Comparison of ENCODE assay signal across 14 cellular contexts in the genomic region with DNA sequence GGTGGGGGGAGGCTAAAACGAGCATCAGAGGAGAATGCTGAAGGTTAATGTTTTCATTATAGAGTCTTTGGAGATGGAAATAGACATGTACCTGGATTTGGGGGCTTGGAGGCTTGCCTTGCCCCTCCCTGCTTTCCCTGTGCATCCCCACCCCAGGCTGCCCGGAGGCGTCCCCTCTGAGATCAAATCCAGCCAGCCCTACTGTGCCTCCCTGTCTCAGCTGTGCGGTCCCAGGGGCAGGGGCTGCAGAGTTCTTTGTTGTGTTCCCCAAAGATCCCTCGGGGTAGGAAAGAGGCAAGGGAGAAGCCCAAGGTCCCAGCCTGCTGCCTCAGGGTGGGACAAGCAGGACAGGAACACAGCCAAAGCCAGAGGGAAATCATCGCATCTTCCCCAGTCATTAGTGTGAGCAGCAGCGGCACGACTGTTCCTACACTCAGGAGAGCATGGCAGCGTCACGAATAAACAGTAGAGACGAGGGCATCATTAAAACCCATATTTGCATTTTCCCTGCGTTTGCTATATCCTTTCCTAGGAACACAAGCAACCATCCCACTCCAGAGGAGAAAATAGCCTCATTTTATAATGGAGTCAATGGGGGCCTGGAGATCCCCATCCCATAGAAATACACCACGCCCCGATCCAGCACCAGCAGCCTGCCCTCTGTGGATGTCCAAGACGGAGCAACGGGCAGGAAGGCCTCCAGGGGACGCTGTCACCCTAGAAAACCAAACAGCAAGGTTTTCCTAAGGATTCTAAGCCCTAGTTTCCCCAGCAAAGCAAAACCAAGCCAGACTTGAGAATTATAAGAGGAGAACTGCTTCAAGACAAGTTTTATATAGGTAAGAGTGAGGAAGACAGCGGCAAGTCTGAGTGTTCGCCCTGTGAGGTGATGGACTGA. TPM values are rescaled to one million over a fixed set of nuclear protein-coding genes. Genes with fewer than 3 reads are reported as not detected.
DNase-seq lines count a peak whose midpoint lies in the region; ATAC-seq, FAIRE-seq and TF ChIP-seq lines count a peak whose summit lies in the region.
"Had no signal": no experiment of that assay in that cellular context is flagged by ENCODE, and none has a peak within 500 bp of the region (broad histone marks: within the 10 kb centered on the region; RNA-seq: fewer than 3 reads in every experiment).

No MANE protein-coding gene starts in this region.

- no peaks in the 10 kb centered on the region for H3K9me1 ChIP-seq in K562 (ENCODE audit: control insufficient read depth, insufficient read depth, low read length)

- no peak overlapping the region for H3K9ac ChIP-seq in K562 (ENCODE audit: insufficient read depth in 1 of 2, low read depth in 2 of 2, low read length in 2 of 2)

- no peaks in the 10 kb centered on the region; the same call in 1 of the 2 replicates for H3K36me3 ChIP-seq in Caco-2 (ENCODE audit: control insufficient read depth, insufficient read depth, low read length)
- H3K36me3 ChIP-seq in K562 (ENCODE audit: control insufficient read depth, insufficient read depth, low read length): no peaks in the 10 kb centered on the region
- H3K36me3 ChIP-seq in lung (ENCODE audit: control insufficient read depth in 2 of 2, insufficient read depth in 2 of 2, low read length in 2 of 2): no peaks in the 10 kb centered on the region
- no peaks in the 10 kb centered on the region for H3K36me3 ChIP-seq in esophagus squamous epithelium
- H3K36me3 ChIP-seq: HAP-1 had no signal

- no peak for TF ChIP-seq EP300 in K562 (IDR thresholded peaks at IDR 0.05; ENCODE audit: low read length)

- H3K27ac ChIP-seq in K562 (ENCODE audit: extremely low read depth, low read depth, low read length) (no peak overlapping the region), lung (ENCODE audit: low read depth in 1 of 2, low read length in 1 of 2) (no peak overlapping the region), esophagus squamous epithelium (no peak overlapping the region)
- H3K27ac ChIP-seq: epithelial cell of prostate had no signal

- WGBS in K562 (ENCODE audit: insufficient coverage, low coverage, missing lambda C conversion rate): under 1% methylated on average over 16 of the region's 19 CpGs
- WGBS in lung, 2 donors: 80 to 84% methylated on average over 19 of the region's 19 CpGs
- 66 to 74% methylated on average over 11 to 12 of the region's 19 CpGs for WGBS in esophagus squamous epithelium, 2 donors

- no peaks in the 10 kb centered on the region for H3K4me1 ChIP-seq in Caco-2
- no peaks in the 10 kb centered on the region for H3K4me1 ChIP-seq in K562 (replicated peaks in 1 of 2; ENCODE audit: control insufficient read depth in 2 of 2, insufficient read depth in 2 of 2, low read length in 2 of 2)
- no peaks in the 10 kb centered on the region for H3K4me1 ChIP-seq in lung (ENCODE audit: control insufficient read depth in 2 of 2, insufficient read depth in 2 of 2, low read length in 2 of 2)
- no peaks in the 10 kb centered on the region for H3K4me1 ChIP-seq in esophagus squamous epithelium
- H3K4me1 ChIP-seq: HAP-1 had no signal

- no peaks in the 10 kb centered on the region for H3K9me3 Mint-ChIP-seq in Caco-2 (ENCODE audit: unreplicated experiment)

- H3K79me2 ChIP-seq in K562 (ENCODE audit: control insufficient read depth, insufficient read depth, low read length): no peaks in the 10 kb centered on the region

- TF ChIP-seq CTCF in Caco-2 (IDR thresholded peaks at IDR 0.05; ENCODE audit: insufficient read depth in 1 of 2, low read depth in 1 of 2, low read length in 1 of 2, severe bottlenecking in 1 of 2, unreplicated experiment in 1 of 2): peak; percentile 40 to 48
- peak; percentile 62 to 71 (median 68) for TF ChIP-seq CTCF in K562 (IDR thresholded peaks at IDR 0.05 in 2 of 3, conservative IDR thresholded peaks at IDR 0.05 in 1 of 3; ENCODE audit: insufficient read depth in 2 of 3, low read depth in 1 of 3, low read length in 3 of 3)
- no peak for TF ChIP-seq CTCF in lung (IDR thresholded peaks at IDR 0.05; ENCODE audit: control extremely low read depth, extremely low read depth)
- TF ChIP-seq CTCF in esophagus squamous epithelium (IDR thresholded peaks at IDR 0.05): peak in 1 of 6 experiments; percentile 26

- no peak overlapping the region for H3K27ac Mint-ChIP-seq in Caco-2 (ENCODE audit: unreplicated experiment)

- POLR2A ChIA-PET in Caco-2 (lab: Charles Lee) (no interaction called here), K562 (lab: Yijun Ruan, JAX) (no interaction called here)

- TF ChIP-seq POLR2A in K562 (conservative IDR thresholded peaks at IDR 0.05) (no peak), esophagus squamous epithelium (IDR thresholded peaks at IDR 0.05) (no peak)

- H3K4me3 ChIP-seq in Caco-2 (ENCODE audit: low read depth, low read length): no peak overlapping the region
- no peak overlapping the region for H3K4me3 ChIP-seq in K562
- H3K4me3 ChIP-seq in lung: no peak overlapping the region
- H3K4me3 ChIP-seq in esophagus squamous epithelium: no peak overlapping the region
- H3K4me3 ChIP-seq: HAP-1 had no signal

- no peak overlapping the region for H2AFZ ChIP-seq in K562 (ENCODE audit: low read depth, low read length)

- H3K4me2 ChIP-seq in K562 (ENCODE audit: insufficient read depth, low read length): no peak overlapping the region

- in situ Hi-C loops in K562 (cut with MboI): no loop called here

- intact Hi-C loops in Caco-2 (cut with micrococcal nuclease; ENCODE audit: unreplicated experiment) (no loop called here), K562 (cut with micrococcal nuclease) (loop anchor here (2.0 kb wide), 1 partner anchor 126 kb away; no protein-coding TSS in a partner anchor), esophagus squamous epithelium (cut with DNase I) (no loop called here)

- H3K36me3 Mint-ChIP-seq in Caco-2 (ENCODE audit: insufficient read depth, unreplicated experiment): no peaks in the 10 kb centered on the region

- ATAC-seq in K562 (peak; percentile 70), lung (ENCODE audit: insufficient read depth, low FRiP score) (no peak), HG03460 (IDR thresholded peaks at IDR 0.05; ENCODE audit: unreplicated experiment) (no peak), HG03139 (IDR thresholded peaks at IDR 0.05; ENCODE audit: unreplicated experiment) (no peak)
- ATAC-seq: left cardiac atrium had no signal

- CTCF ChIA-PET in Caco-2 (lab: Charles Lee) (no interaction called here), K562 (lab: Yijun Ruan, JAX; ENCODE audit: low intra/inter-chr PET ratio) (interaction anchor here (1.3 kb wide), 1 partner anchor 125 kb away, joined by 7 read pairs; no protein-coding TSS in a partner anchor)

- no peaks in the 10 kb centered on the region for H3K4me1 Mint-ChIP-seq in Caco-2 (ENCODE audit: low read depth, unreplicated experiment)

- no peak overlapping the region for H3K4me3 Mint-ChIP-seq in Caco-2 (ENCODE audit: unreplicated experiment)

- H4K20me1 ChIP-seq in K562 (replicated peaks; ENCODE audit: control insufficient read depth, insufficient read depth, low read length): no peaks in the 10 kb centered on the region

- no peaks in the 10 kb centered on the region for H3K9me3 ChIP-seq in Caco-2
- H3K9me3 ChIP-seq in K562 (replicated peaks; ENCODE audit: control insufficient read depth, insufficient read depth, low read depth, low read length): no peaks in the 10 kb centered on the region
- H3K9me3 ChIP-seq in lung (ENCODE audit: control insufficient read depth in 2 of 2, insufficient read depth in 1 of 2, low read length in 1 of 2): no peaks in the 10 kb centered on the region
- no peaks in the 10 kb centered on the region for H3K9me3 ChIP-seq in esophagus squamous epithelium
- H3K9me3 ChIP-seq: HAP-1 had no signal

- BruUV-seq in Caco-2 (replicated peaks; lab: Mats Ljungman, UMichigan): no TSS peak
- no TSS peak for BruUV-seq in K562 (replicated peaks; lab: Mats Ljungman, UMichigan)

- H3K27me3 ChIP-seq in Caco-2 (replicated peaks; ENCODE audit: control insufficient read depth, insufficient read depth, low read length) (peaks cover 7% of the 10 kb centered on the region), K562 (ENCODE audit: control insufficient read depth in 2 of 2, insufficient read depth in 2 of 2, low read length in 2 of 2) (peaks cover 0 to 19% of the 10 kb centered on the region in 2 experiments; a peak in 2 of 5 replicates), lung (ENCODE audit: control insufficient read depth, insufficient read depth) (no peaks in the 10 kb centered on the region), esophagus squamous epithelium (peaks cover 0 to 36% (median 0%) of the 10 kb centered on the region in 4 donors)

- peaks cover 49% of the 10 kb centered on the region for H3K27me3 Mint-ChIP-seq in Caco-2 (ENCODE audit: insufficient read depth, unreplicated experiment)

- no peak; a peak in 1 of 4 replicates for TF ChIP-seq RAD21 in K562 (CRISPR knock-in tag; conservative IDR thresholded peaks at IDR 0.05 in 1 of 2, IDR thresholded peaks at IDR 0.05 in 1 of 2)

- DNase-seq in Caco-2: peak in 1 of 2 experiments; percentile 41
- DNase-seq in HT-29 (ENCODE audit: low spot score): peak; percentile 9
- peak; percentile 16 to 30 (median 24) for DNase-seq in K562 (ENCODE audit: extremely low read depth in 1 of 4, low spot score in 3 of 4)
- DNase-seq in lung (ENCODE audit: low spot score): peak; percentile 19
- DNase-seq in esophagus squamous epithelium (lab: John Stamatoyannopoulos, UW): no peak
- no peak for DNase-seq in T-helper 2 cell
- DNase-seq: left cardiac atrium; NCI-H1417 treated with DMSO at 0.1 percent for 48 hours; stimulated activated CD4-positive, alpha-beta T cell treated with anti-CD3 and anti-CD28 coated beads, Interleukin-2, amount 100 ng/mL, for 24 hours had no signal

- FAIRE-seq in K562 (lab: Jason Lieb, UNC): peak; percentile 40

RNA-seq across cellular contexts. Expression of a gene that starts 32.4 kb away (rescaled TPM):
- total RNA-seq in Caco-2 (2022) (0.63 and 0.68 TPM in 2 replicates), K562 (2014; rRNA removed) (0.64 TPM in 1 of 2 replicates, not detected in the other), K562 (2014; rRNA removed; fragmentation: Illumina TruSeq; extraction: Trizol) (not detected in 2 replicates), K562 (2015; rRNA removed; fragmentation: Illumina TruSeq; extraction: Trizol) (not detected in 2 replicates), K562 (2021) (not detected in 2 replicates), lung (10 to 100 TPM in 1 of 2 donors, 1 to 10 TPM in 1; 5.9 to 11.3 TPM), esophagus squamous epithelium (10 to 100 TPM in 1 of 4 donors, 1 to 10 TPM in 2, under 1 TPM in 1; 0.49 to 11.8 (median 3.1) TPM)
- total RNA-seq in HT-29 (2014; rRNA removed; shearing (Covaris generic)): not detected in 2 replicates
- total RNA-seq in K562 (2011; cell fraction: chromatin; rRNA removed; ENCODE audit: low replicate concordance): 0.39 TPM in 1 of 2 replicates, not detected in the other
- total RNA-seq in K562 (2011; cell fraction: nucleolus; rRNA removed): not detected in 2 replicates
- not detected in 2 replicates for total RNA-seq in K562 (2011; cell fraction: nucleoplasm; rRNA removed)
- polyA plus RNA-seq in K562 (2011; rRNA removed) (not detected in 2 replicates), K562 (2014; fragmentation: Illumina TruSeq; extraction: Trizol) (not detected in 2 replicates), K562 (2014; fragmentation: Nextera tagmentation; extraction: Ambion mirVana) (not detected), K562 (2014; rRNA removed) (0.08 TPM in 1 of 2 replicates, not detected in the other), lung (1 to 10 TPM; 6.4 to 8.3 TPM)
- not detected in 2 replicates for polyA plus RNA-seq in K562 (2011; cell fraction: cytosol; rRNA removed)
- not detected in 2 replicates for polyA plus RNA-seq in K562 (2011; cell fraction: nucleus; rRNA removed)
- not detected in 2 replicates for polyA plus RNA-seq in K562 (2012)
- polyA minus RNA-seq in K562 (2011; rRNA and poly(A)+ RNA removed): not detected in 2 replicates
- not detected in 2 replicates for polyA minus RNA-seq in K562 (2011; cell fraction: cytosol; rRNA and poly(A)+ RNA removed)
- polyA minus RNA-seq in K562 (2011; cell fraction: nucleus; rRNA and poly(A)+ RNA removed): not detected in 2 replicates
- total RNA-seq: T-helper 2 cell treated with Interferon-gamma antibody and Interleukin-4, amounts not matched to agents 100 ng/mL and 5 ng/mL, for 36 hours had no signal

Comparison
In these comparisons a context has a peak if more than half of its experiments do, and no peak if none do; other contexts are left out.
1. DNase-seq: peak in HT-29 (single experiment), K562 (4 of 4) and lung (single experiment); none in esophagus squamous epithelium (single experiment) and T-helper 2 cell (0 of 5).